ENCODE assay signal across 8 cellular contexts in genomic region chrX:154019633-154020499, GRCh38. TPM values are rescaled to one million over a fixed set of nuclear protein-coding genes. Genes with fewer than 3 reads are reported as not detected.
DNase-seq lines count a peak whose midpoint lies in the region; ATAC-seq and TF ChIP-seq lines count a peak whose summit lies in the region.

Gene IRAK1 (minus strand): TSS chrX:154019902. CDS start chrX:154019812, 90 bp downstream.

- H3K23ac ChIP-seq in neuronal stem cell (ENCODE audit: low read depth, low read length, poor library complexity) = no peak within 1 kb of the TSS

- H4K8ac ChIP-seq in neuronal stem cell (ENCODE audit: low read depth, low read length) = peak within 1 kb of the TSS; percentile 3

- no peak within 1 kb of the TSS for H3K4ac ChIP-seq in neuronal stem cell (ENCODE audit: low read length)

- peak within 1 kb of the TSS; percentile 89 for H3K27ac ChIP-seq in RWPE1
- peak within 1 kb of the TSS; percentile 59 for H3K27ac ChIP-seq in neuronal stem cell (replicated peaks; ENCODE audit: low read length)
- peak within 1 kb of the TSS; percentile 91 for H3K27ac ChIP-seq in urinary bladder (ENCODE audit: low read depth)

- H2AK5ac ChIP-seq in neuronal stem cell (ENCODE audit: low read depth, low read length) = peak within 1 kb of the TSS; percentile 61

- no peak within 1 kb of the TSS for H2BK5ac ChIP-seq in neuronal stem cell (ENCODE audit: low read length)

- peak within 1 kb of the TSS; percentile 95 to 99 (median 98) for H3K27ac Mint-ChIP-seq in CD14-positive monocyte
- H3K27ac Mint-ChIP-seq in activated naive CD4-positive, alpha-beta T cell treated with anti-CD3 and anti-CD28 coated beads, Interleukin-2, amount 50 U/mL, for 24 hours = peak within 1 kb of the TSS; percentile 95

- peaks cover 0 to 33% of the 10 kb centered on the region in 2 donors for H3K36me3 ChIP-seq in neuronal stem cell (replicated peaks in 1 of 2; ENCODE audit: control insufficient read depth in 2 of 2, insufficient read depth in 2 of 2, low read length in 2 of 2)
- H3K36me3 ChIP-seq in urinary bladder (ENCODE audit: insufficient read depth) = no peaks in the 10 kb centered on the region

- H3K27me3 Mint-ChIP-seq in CD14-positive monocyte (ENCODE audit: low read depth in 3 of 3) = peaks cover 0 to 47% (median 0%) of the 10 kb centered on the region in 3 donors
- H3K27me3 Mint-ChIP-seq in activated naive CD4-positive, alpha-beta T cell treated with anti-CD3 and anti-CD28 coated beads, Interleukin-2, amount 50 U/mL, for 24 hours = no peaks in the 10 kb centered on the region

- H3K4me3 ChIP-seq in neuronal stem cell (ENCODE audit: low read length in 2 of 2) = peak within 1 kb of the TSS; percentile 59 to 76
- peak within 1 kb of the TSS; percentile 70 for H3K4me3 ChIP-seq in urinary bladder (ENCODE audit: low read depth, low read length)

- intact Hi-C loops in CD14-positive monocyte (cut with micrococcal nuclease) = loop anchor here in 1 of 2 donors (1.0 to 10.0 kb wide), 2 partner anchors 20 to 75 kb away; partner anchors contain the start of gene MECP2

- CTCF ChIA-PET in RWPE1 (lab: Yijun Ruan, JAX) = interaction anchor here (0.6 to 0.8 kb wide), 2 partner anchors 22 to 543 kb away, joined by 3 to 4 read pairs; no protein-coding TSS in a partner anchor

- H2BK12ac ChIP-seq in neuronal stem cell (ENCODE audit: low read length) = no peak within 1 kb of the TSS

- H3K36me3 Mint-ChIP-seq in CD14-positive monocyte = peaks cover 20 to 32% of the 10 kb centered on the region in 2 donors
- no peaks in the 10 kb centered on the region for H3K36me3 Mint-ChIP-seq in activated naive CD4-positive, alpha-beta T cell treated with anti-CD3 and anti-CD28 coated beads, Interleukin-2, amount 50 U/mL, for 24 hours

- H3K79me1 ChIP-seq in neuronal stem cell (ENCODE audit: low read depth, low read length) = peaks cover 11% of the 10 kb centered on the region

- peaks cover 32% of the 10 kb centered on the region for H3K4me1 Mint-ChIP-seq in CD14-positive monocyte
- H3K4me1 Mint-ChIP-seq in activated naive CD4-positive, alpha-beta T cell treated with anti-CD3 and anti-CD28 coated beads, Interleukin-2, amount 50 U/mL, for 24 hours = peaks cover 12% of the 10 kb centered on the region

- peak within 1 kb of the TSS; percentile 84 for H3K9ac ChIP-seq in neuronal stem cell (ENCODE audit: low read depth, low read length, poor library complexity)

- POLR2A ChIA-PET in RWPE1 (lab: Yijun Ruan, JAX; ENCODE audit: low non-redundant PET) = interaction anchor here (1.0 kb wide), 1 partner anchor 47 kb away, joined by 3 read pairs; the partner anchor contains the start of gene TMEM187

- peaks cover 7 to 16% of the 10 kb centered on the region in 2 donors for H3K4me1 ChIP-seq in neuronal stem cell (ENCODE audit: control insufficient read depth in 2 of 2, insufficient read depth in 1 of 2, low read depth in 1 of 2, low read length in 2 of 2)
- no peaks in the 10 kb centered on the region for H3K4me1 ChIP-seq in urinary bladder (ENCODE audit: insufficient read depth)

- peak within 1 kb of the TSS; percentile 97 for H3K14ac ChIP-seq in neuronal stem cell (ENCODE audit: low read length)

- no peak for DNase-seq in CD14-positive monocyte (ENCODE audit: low spot score)
- DNase-seq in RWPE1 (ENCODE audit: low spot score) = peak; percentile 62
- peak; percentile 61 for DNase-seq in germinal center (ENCODE audit: low spot score)
- DNase-seq in neuronal stem cell (ENCODE audit: low spot score) = peak; percentile 27

- peak within 1 kb of the TSS; percentile 66 for H2AFZ ChIP-seq in neuronal stem cell (ENCODE audit: low read length)

- no peak within 1 kb of the TSS for H2BK15ac ChIP-seq in neuronal stem cell (ENCODE audit: low read length)

- H3K4me3 Mint-ChIP-seq in CD14-positive monocyte = peak within 1 kb of the TSS; percentile 92 to 94
- H3K4me3 Mint-ChIP-seq in activated naive CD4-positive, alpha-beta T cell treated with anti-CD3 and anti-CD28 coated beads, Interleukin-2, amount 50 U/mL, for 24 hours = peak within 1 kb of the TSS; percentile 90

- H3K9me3 Mint-ChIP-seq in CD14-positive monocyte = peaks cover 0 to 7% (median 0%) of the 10 kb centered on the region in 7 donors
- H3K9me3 Mint-ChIP-seq in activated naive CD4-positive, alpha-beta T cell treated with anti-CD3 and anti-CD28 coated beads, Interleukin-2, amount 50 U/mL, for 24 hours = no peaks in the 10 kb centered on the region

- H3K27me3 ChIP-seq in neuronal stem cell (ENCODE audit: control insufficient read depth in 3 of 3, insufficient read depth in 3 of 3, low read depth in 1 of 3, low read length in 3 of 3) = peaks cover 0 to 48% (median 0%) of the 10 kb centered on the region in 3 experiments

- peak; percentile 65 for TF ChIP-seq POLR2A in GM19099 (IDR thresholded peaks at IDR 0.05; ENCODE audit: extremely low read depth, insufficient read length, low read depth)

- peak within 1 kb of the TSS; percentile 54 for H3K4me2 ChIP-seq in neuronal stem cell (ENCODE audit: insufficient read depth, low read length, poor library complexity, severe bottlenecking)

- no CpG with 5 or more reads among the region's 96 CpGs for WGBS in neuronal stem cell (ENCODE audit: extremely low coverage in 2 of 2, insufficient read length in 2 of 2, insufficient replicate concordance in 1 of 2), 2 donors
- under 1% methylated on average over 85 of the region's 96 CpGs for WGBS in urinary bladder

- no peaks in the 10 kb centered on the region for H3K9me3 ChIP-seq in neuronal stem cell (replicated peaks in 1 of 2; ENCODE audit: control insufficient read depth in 2 of 2, insufficient read depth in 1 of 2, low read depth in 1 of 2, low read length in 2 of 2)

- TF ChIP-seq CTCF in CD14-positive monocyte (IDR thresholded peaks at IDR 0.05) (no peak), RWPE1 (conservative IDR thresholded peaks at IDR 0.05; ENCODE audit: low read depth) (no peak)

- H4K91ac ChIP-seq in neuronal stem cell (ENCODE audit: low read depth, low read length, poor library complexity) = no peak within 1 kb of the TSS

- no peak within 1 kb of the TSS for H2BK120ac ChIP-seq in neuronal stem cell (ENCODE audit: low read depth, low read length)

- peak; percentile 69 for ATAC-seq in HG03442 (IDR thresholded peaks at IDR 0.05; ENCODE audit: unreplicated experiment)

- H3K18ac ChIP-seq in neuronal stem cell (ENCODE audit: low read length) = peak within 1 kb of the TSS; percentile 85

RNA-seq across cellular contexts. Expression of gene IRAK1, which starts in this region (rescaled TPM):
- 10 to 100 TPM; 47.8 to 49.5 TPM for polyA plus RNA-seq in CD14-positive monocyte
- 33.3 TPM for polyA plus RNA-seq in neuronal stem cell (2013, experiment 1 of 2)
- 32.7 TPM for polyA plus RNA-seq in neuronal stem cell (2013, experiment 2 of 2)
- 9.5 TPM for total RNA-seq in urinary bladder
- polyA plus RNA-seq in urinary bladder = 67.2 TPM
